In the genomic region with DNA sequence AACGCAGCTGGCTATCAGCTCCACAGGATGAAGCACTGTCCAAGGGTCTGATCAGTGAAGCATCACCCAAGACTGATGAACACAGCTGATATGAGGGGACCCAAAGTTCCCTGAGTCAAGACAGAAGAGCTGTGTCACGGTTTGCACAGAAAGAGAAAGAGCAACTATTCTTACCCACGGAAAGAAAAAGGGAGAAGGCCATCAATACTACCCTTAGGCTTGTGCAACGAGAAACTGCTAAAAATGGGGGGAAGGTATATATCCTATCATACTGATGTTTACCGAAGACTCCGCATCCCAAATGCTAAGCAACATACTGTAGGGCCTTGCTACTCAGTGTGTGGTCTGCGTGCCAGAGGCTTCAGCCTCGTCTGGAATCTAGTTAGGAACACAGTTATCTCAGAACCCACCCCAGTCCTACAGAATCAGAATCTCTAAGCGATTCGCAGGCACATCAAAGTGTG, we compare ENCODE assay signal across 1 cellular context.
TF ChIP-seq lines count a peak whose summit lies in the region.

No MANE protein-coding gene starts in this region.

TF ChIP-seq in K562, 482 proteins besides CTCF, POLR2A, EP300 and RAD21 (continued from another document):
- TF ChIP-seq, protein P1, sequence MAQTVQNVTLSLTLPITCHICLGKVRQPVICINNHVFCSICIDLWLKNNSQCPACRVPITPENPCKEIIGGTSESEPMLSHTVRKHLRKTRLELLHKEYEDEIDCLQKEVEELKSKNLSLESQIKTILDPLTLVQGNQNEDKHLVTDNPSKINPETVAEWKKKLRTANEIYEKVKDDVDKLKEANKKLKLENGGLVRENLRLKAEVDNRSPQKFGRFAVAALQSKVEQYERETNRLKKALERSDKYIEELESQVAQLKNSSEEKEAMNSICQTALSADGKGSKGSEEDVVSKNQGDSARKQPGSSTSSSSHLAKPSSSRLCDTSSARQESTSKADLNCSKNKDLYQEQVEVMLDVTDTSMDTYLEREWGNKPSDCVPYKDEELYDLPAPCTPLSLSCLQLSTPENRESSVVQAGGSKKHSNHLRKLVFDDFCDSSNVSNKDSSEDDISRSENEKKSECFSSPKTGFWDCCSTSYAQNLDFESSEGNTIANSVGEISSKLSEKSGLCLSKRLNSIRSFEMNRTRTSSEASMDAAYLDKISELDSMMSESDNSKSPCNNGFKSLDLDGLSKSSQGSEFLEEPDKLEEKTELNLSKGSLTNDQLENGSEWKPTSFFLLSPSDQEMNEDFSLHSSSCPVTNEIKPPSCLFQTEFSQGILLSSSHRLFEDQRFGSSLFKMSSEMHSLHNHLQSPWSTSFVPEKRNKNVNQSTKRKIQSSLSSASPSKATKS (CRISPR knock-in tag; IDR thresholded peaks at IDR 0.05), result no peak
- no peak for TF ChIP-seq PTBP1 (IDR thresholded peaks at IDR 0.05; ENCODE audit: low read depth, low read length)
- TF ChIP-seq NFE2 (IDR thresholded peaks at IDR 0.05; ENCODE audit: low read depth), result peak; percentile 80
- TF ChIP-seq TEAD1 (CRISPR knock-in tag; IDR thresholded peaks at IDR 0.05), result no peak
- TF ChIP-seq HSF4 (CRISPR knock-in tag; IDR thresholded peaks at IDR 0.05; ENCODE audit: borderline replicate concordance), result no peak
- TF ChIP-seq YY1 (IDR thresholded peaks at IDR 0.05; ENCODE audit: borderline replicate concordance in 1 of 3, control insufficient read depth in 1 of 3, extremely low read depth in 1 of 3, insufficient read depth in 3 of 3, insufficient read length in 1 of 3, insufficient replicate concordance in 2 of 3, low read depth in 1 of 3, low read length in 2 of 3), result no peak
- TF ChIP-seq DACH1 (IDR thresholded peaks at IDR 0.05; ENCODE audit: partially characterized antibody), result peak; percentile 23
- no peak for TF ChIP-seq SNIP1 (IDR thresholded peaks at IDR 0.05; ENCODE audit: low read depth)
- peak; percentile 40; the same call in 1 of the 2 replicates for TF ChIP-seq ARID1B (IDR thresholded peaks at IDR 0.05)
- no peak for TF ChIP-seq TRIM24 (IDR thresholded peaks at IDR 0.05)
- TF ChIP-seq CUX1 (CRISPR knock-in tag; IDR thresholded peaks at IDR 0.05), result no peak
- no peak for TF ChIP-seq ADNP (tag; IDR thresholded peaks at IDR 0.05)
- no peak for TF ChIP-seq HEY1 (CRISPR knock-in tag; IDR thresholded peaks at IDR 0.05; ENCODE audit: borderline replicate concordance)
- no peak for TF ChIP-seq ELK1 (CRISPR knock-in tag; IDR thresholded peaks at IDR 0.05)
- TF ChIP-seq ELK3 (CRISPR knock-in tag; IDR thresholded peaks at IDR 0.05), result no peak
- no peak for TF ChIP-seq TFAM (CRISPR knock-in tag; conservative IDR thresholded peaks at IDR 0.05)
- TF ChIP-seq, protein P2, sequence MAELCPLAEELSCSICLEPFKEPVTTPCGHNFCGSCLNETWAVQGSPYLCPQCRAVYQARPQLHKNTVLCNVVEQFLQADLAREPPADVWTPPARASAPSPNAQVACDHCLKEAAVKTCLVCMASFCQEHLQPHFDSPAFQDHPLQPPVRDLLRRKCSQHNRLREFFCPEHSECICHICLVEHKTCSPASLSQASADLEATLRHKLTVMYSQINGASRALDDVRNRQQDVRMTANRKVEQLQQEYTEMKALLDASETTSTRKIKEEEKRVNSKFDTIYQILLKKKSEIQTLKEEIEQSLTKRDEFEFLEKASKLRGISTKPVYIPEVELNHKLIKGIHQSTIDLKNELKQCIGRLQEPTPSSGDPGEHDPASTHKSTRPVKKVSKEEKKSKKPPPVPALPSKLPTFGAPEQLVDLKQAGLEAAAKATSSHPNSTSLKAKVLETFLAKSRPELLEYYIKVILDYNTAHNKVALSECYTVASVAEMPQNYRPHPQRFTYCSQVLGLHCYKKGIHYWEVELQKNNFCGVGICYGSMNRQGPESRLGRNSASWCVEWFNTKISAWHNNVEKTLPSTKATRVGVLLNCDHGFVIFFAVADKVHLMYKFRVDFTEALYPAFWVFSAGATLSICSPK (IDR thresholded peaks at IDR 0.05; ENCODE audit: borderline replicate concordance), result no peak
- TF ChIP-seq PHB2 (IDR thresholded peaks at IDR 0.05; ENCODE audit: low read depth), result no peak
- TF ChIP-seq DPF2 (IDR thresholded peaks at IDR 0.05), result peak; percentile 38; the same call in 1 of the 2 replicates
- TF ChIP-seq HDGF (IDR thresholded peaks at IDR 0.05), result no peak
- TF ChIP-seq ZNF165 (CRISPR knock-in tag; IDR thresholded peaks at IDR 0.05; ENCODE audit: borderline replicate concordance), result no peak
- no peak for TF ChIP-seq GABPB2 (CRISPR knock-in tag; conservative IDR thresholded peaks at IDR 0.05)
- no peak for TF ChIP-seq ZNF124 (CRISPR knock-in tag; IDR thresholded peaks at IDR 0.05)
- no peak for TF ChIP-seq FOXP1 (CRISPR knock-in tag; IDR thresholded peaks at IDR 0.05)
